ENCODE assay signal across 1 cellular context in genomic region chr16:1929578-1930337, GRCh38.
A peak's percentile ranks its signal among the peaks of the same experiment; 100 is the strongest.
TF ChIP-seq lines count a peak whose summit lies in the region.

No MANE protein-coding gene starts in this region.

TF ChIP-seq in endothelial cell of umbilical vein, 7 proteins besides CTCF, POLR2A, EP300 and RAD21:
- TF ChIP-seq GATA2 (IDR thresholded peaks at IDR 0.05; ENCODE audit: insufficient read depth, insufficient read length, low read depth, low read length) (no peak), MAX (IDR thresholded peaks at IDR 0.05; ENCODE audit: insufficient read depth, insufficient read length) (peak; percentile 45), POLR2AphosphoS5 (IDR thresholded peaks at IDR 0.05; ENCODE audit: insufficient read depth, low read depth, low read length) (peak; percentile 66)
